In the genomic region with DNA sequence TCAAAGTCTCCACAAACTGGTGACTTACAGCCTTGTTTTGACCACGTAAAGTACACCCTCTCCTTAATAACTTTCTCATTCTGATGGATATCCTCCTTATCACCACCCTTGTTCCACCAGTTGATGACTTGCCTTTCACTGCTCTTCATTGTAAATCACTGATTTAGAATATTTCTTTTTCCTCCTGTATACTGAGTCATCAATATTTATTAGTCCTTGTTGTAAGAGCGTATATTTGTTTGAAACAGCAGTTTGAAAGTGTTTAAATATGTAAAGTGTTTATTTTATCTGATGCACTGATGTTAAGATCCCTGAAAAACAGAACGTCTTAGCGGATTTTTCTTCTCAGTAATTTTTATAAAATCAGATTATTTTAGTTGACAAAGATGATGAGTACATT, we compare ENCODE assay signal across 2 cellular contexts.
TF ChIP-seq lines count a peak whose summit lies in the region.

No MANE protein-coding gene starts in this region.

TF ChIP-seq in K562, 482 proteins besides CTCF, POLR2A, EP300 and RAD21:
- TF ChIP-seq ARID1B (IDR thresholded peaks at IDR 0.05) (no peak), HNRNPK (IDR thresholded peaks at IDR 0.05; ENCODE audit: low read depth, low read length, poor library complexity, severe bottlenecking) (no peak), MAFG (tag; conservative IDR thresholded peaks at IDR 0.05) (peak; percentile 48), ZNF75A (CRISPR knock-in tag; IDR thresholded peaks at IDR 0.05) (no peak), ZSCAN32 (CRISPR knock-in tag; IDR thresholded peaks at IDR 0.05) (no peak), C11orf30 (IDR thresholded peaks at IDR 0.05; ENCODE audit: low read depth) (peak; percentile 72), MAFF (IDR thresholded peaks at IDR 0.05; ENCODE audit: low read length) (peak; percentile 37; the same call in 1 of the 2 replicates), RUNX1 (IDR thresholded peaks at IDR 0.05; ENCODE audit: low read depth) (no peak), ZNF263 (CRISPR knock-in tag; IDR thresholded peaks at IDR 0.05; ENCODE audit: borderline replicate concordance) (no peak), ZNF316 (IDR thresholded peaks at IDR 0.05) (peak; percentile 91)

TF ChIP-seq in HepG2, 621 proteins besides CTCF, POLR2A, EP300 and RAD21:
- TF ChIP-seq MAFF (IDR thresholded peaks at IDR 0.05; ENCODE audit: low read depth, low read length) (peak; percentile 80), MAFK (conservative IDR thresholded peaks at IDR 0.05 in 1 of 2, IDR thresholded peaks at IDR 0.05 in 1 of 2; ENCODE audit: low read length in 2 of 2) (peak; percentile 67 to 83; a peak in 3 of 4 replicates), BRCA1 (CRISPR knock-in tag; IDR thresholded peaks at IDR 0.05) (no peak), ZSCAN12 (CRISPR knock-in tag; IDR thresholded peaks at IDR 0.05) (no peak)
